Comparison of ENCODE assay signal across 9 cellular contexts in the genomic region with DNA sequence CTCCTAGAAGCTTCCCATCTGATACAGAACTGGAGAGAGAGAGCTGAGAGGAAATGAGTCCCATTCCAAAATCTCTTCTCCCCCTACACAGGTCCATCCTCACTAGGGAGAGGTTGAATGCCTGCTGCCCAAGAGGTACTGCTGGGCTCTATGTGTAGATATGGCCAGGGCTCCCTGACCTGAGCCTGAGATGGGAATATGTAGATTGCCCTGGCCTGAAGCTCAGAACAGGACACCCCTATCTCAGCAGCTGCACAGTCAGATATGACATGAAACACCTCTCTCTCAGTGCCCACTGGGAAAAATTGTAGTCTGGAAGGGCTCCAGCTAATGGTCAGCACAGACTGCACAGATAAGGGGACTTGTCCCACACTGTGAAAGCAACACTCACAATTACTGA. TPM values are rescaled to one million over a fixed set of nuclear protein-coding genes. Genes with fewer than 3 reads are reported as not detected.
DNase-seq lines count a peak whose midpoint lies in the region; ATAC-seq and TF ChIP-seq lines count a peak whose summit lies in the region.
"Had no signal": no experiment of that assay in that cellular context is flagged by ENCODE, and none has a peak within 500 bp of the region (broad histone marks: within the 10 kb centered on the region; RNA-seq: fewer than 3 reads in every experiment).

No MANE protein-coding gene starts in this region.

- H3K4me2 ChIP-seq in skeletal muscle satellite cell (ENCODE audit: low read length), result peak overlapping the region; percentile 49

- TF ChIP-seq CTCF in Peyer's patch (IDR thresholded peaks at IDR 0.05) (no peak), cardiac muscle cell (IDR thresholded peaks at IDR 0.05; ENCODE audit: low read depth, low read length) (no peak)

- H3K27ac ChIP-seq in Peyer's patch (peak overlapping the region; percentile 27 to 89 (median 72)), cardiac muscle cell (peak overlapping the region; percentile 21)

- H3K27me3 ChIP-seq in Peyer's patch, result no peaks in the 10 kb centered on the region
- no peaks in the 10 kb centered on the region for H3K27me3 ChIP-seq in cardiac muscle cell
- no peaks in the 10 kb centered on the region for H3K27me3 ChIP-seq in skeletal muscle satellite cell (ENCODE audit: control insufficient read depth, insufficient read depth, low read length)

- H3K9me3 ChIP-seq in Peyer's patch (no peaks in the 10 kb centered on the region), cardiac muscle cell (ENCODE audit: low read depth) (no peaks in the 10 kb centered on the region), skeletal muscle satellite cell (replicated peaks; ENCODE audit: low read length) (no peaks in the 10 kb centered on the region)

- DNase-seq in Peyer's patch (no peak), cardiac muscle cell (ENCODE audit: low read depth in 1 of 2, low spot score in 1 of 2) (peak in 1 of 2 donors; percentile 34), NCI-H524 (lab: John Stamatoyannopoulos, UW) (no peak), NCI-H187 treated with DMSO at 0.1 percent for 48 hours (lab: John Stamatoyannopoulos, UW) (no peak)
- DNase-seq: activated CD4-positive, alpha-beta T cell treated with anti-CD3 and anti-CD28 coated beads, Interleukin-2, amount 50 U/mL, for 48 hours; CD8-positive, alpha-beta T cell; NCI-H1694 treated with DMSO at 0.1 percent for 48 hours had no signal

- no peak for TF ChIP-seq POLR2A in Peyer's patch (IDR thresholded peaks at IDR 0.05)

- no peak for ATAC-seq in GM21423 (IDR thresholded peaks at IDR 0.05; ENCODE audit: unreplicated experiment)
- ATAC-seq: CD8-positive, alpha-beta T cell had no signal

- H3K9ac ChIP-seq in skeletal muscle satellite cell (ENCODE audit: low read depth, low read length), result peak overlapping the region; percentile 51

- H3K4me3 ChIP-seq in Peyer's patch (no peak overlapping the region), cardiac muscle cell (no peak overlapping the region), skeletal muscle satellite cell (ENCODE audit: low read length) (no peak overlapping the region)

- H3K4me1 ChIP-seq in Peyer's patch, result peaks cover 0 to 25% (median 0%) of the 10 kb centered on the region in 4 donors
- H3K4me1 ChIP-seq in cardiac muscle cell (ENCODE audit: low read depth), result peaks cover 11% of the 10 kb centered on the region
- H3K4me1 ChIP-seq in skeletal muscle satellite cell (ENCODE audit: control insufficient read depth, insufficient read depth, low read length), result peaks cover 19% of the 10 kb centered on the region

- H3K36me3 ChIP-seq in Peyer's patch (no peaks in the 10 kb centered on the region), cardiac muscle cell (no peaks in the 10 kb centered on the region), skeletal muscle satellite cell (ENCODE audit: insufficient read depth, low read length) (no peaks in the 10 kb centered on the region)

RNA-seq across cellular contexts. Expression of a gene that starts 3.1 kb away (rescaled TPM):
- not detected for total RNA-seq in Peyer's patch
- total RNA-seq in cardiac muscle cell, result not detected in 2 replicates
- polyA plus RNA-seq in cardiac muscle cell, result 0.31 and 0.99 TPM in 2 replicates
- total RNA-seq in skeletal muscle satellite cell (2012; rRNA removed), result under 0.01 TPM in 1 of 2 replicates, not detected in the other
- total RNA-seq: CD8-positive, alpha-beta T cell had no signal

RNA-seq across cellular contexts. Expression of a gene that starts 17.7 kb away (rescaled TPM):
- total RNA-seq in Peyer's patch (1 to 10 TPM; 3.3 to 9.3 (median 6.8) TPM), cardiac muscle cell (22.7 and 23.9 TPM in 2 replicates)
- polyA plus RNA-seq in cardiac muscle cell, result 24.4 and 32.8 TPM in 2 replicates
- 3.9 and 4.6 TPM in 2 replicates for total RNA-seq in skeletal muscle satellite cell (2012; rRNA removed)

RNA-seq across cellular contexts. Expression of a gene that starts 39.7 kb away (rescaled TPM):
- total RNA-seq in Peyer's patch (10 to 100 TPM in 3 of 4 donors, 1 to 10 TPM in 1; 7.2 to 15.6 (median 12.6) TPM), cardiac muscle cell (4.4 and 4.8 TPM in 2 replicates)
- 6.6 and 6.9 TPM in 2 replicates for polyA plus RNA-seq in cardiac muscle cell
- 17.9 and 20.3 TPM in 2 replicates for total RNA-seq in skeletal muscle satellite cell (2012; rRNA removed)

RNA-seq across cellular contexts. Expression of a gene that starts 46.9 kb away (rescaled TPM):
- total RNA-seq in Peyer's patch (10 to 100 TPM; 10.6 to 16.4 (median 13.7) TPM), cardiac muscle cell (0.21 and 0.24 TPM in 2 replicates)
- polyA plus RNA-seq in cardiac muscle cell, result 0.47 and 0.70 TPM in 2 replicates
- 8.7 and 13.7 TPM in 2 replicates for total RNA-seq in skeletal muscle satellite cell (2012; rRNA removed)
